In the genomic region with DNA sequence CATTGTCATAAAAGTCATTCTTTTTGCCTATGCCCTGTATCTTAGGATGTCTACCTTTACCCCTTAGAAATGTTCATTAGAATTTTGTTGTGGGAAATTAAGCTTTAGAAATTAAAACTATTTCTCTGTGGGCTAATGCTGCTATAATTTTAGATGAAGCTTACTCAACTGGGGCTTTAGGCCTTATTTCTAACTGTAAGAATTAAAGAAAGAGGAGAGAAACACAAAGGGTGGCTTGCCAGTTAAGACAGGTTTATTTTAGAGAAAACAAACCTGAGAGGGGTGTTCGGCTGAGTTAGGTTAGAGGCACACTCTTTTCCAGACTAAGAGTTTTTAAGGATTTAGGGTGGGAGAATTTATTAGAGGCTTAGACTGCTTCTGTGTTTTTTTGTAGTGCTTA, we compare ENCODE assay signal across 1 cellular context.
TF ChIP-seq lines count a peak whose summit lies in the region.

No MANE protein-coding gene starts in this region.

TF ChIP-seq in HEK293, 187 proteins besides CTCF, POLR2A, EP300 and RAD21 (continued from another document):
- TF ChIP-seq ZNF37A (tag by site-specific recombination; IDR thresholded peaks at IDR 0.05) (0 out of 2 replicates have a peak, but pooled peaks have one; percentile 16), ZNF610 (tag by site-specific recombination; IDR thresholded peaks at IDR 0.05; ENCODE audit: borderline replicate concordance) (peak; percentile 38; the same call in 1 of the 2 replicates), ZNF184 (tag by site-specific recombination; IDR thresholded peaks at IDR 0.05) (peak; percentile 58; the same call in 1 of the 2 replicates), ZNF529 (tag by site-specific recombination; IDR thresholded peaks at IDR 0.05; ENCODE audit: insufficient replicate concordance) (peak; percentile 50), ZNF510 (tag by site-specific recombination; IDR thresholded peaks at IDR 0.05; ENCODE audit: insufficient replicate concordance) (peak; percentile 39), SETDB1 (IDR thresholded peaks at IDR 0.05; ENCODE audit: insufficient read length, low read length) (peak; percentile 84), ZNF549 (tag by site-specific recombination; IDR thresholded peaks at IDR 0.05) (peak; percentile 36; the same call in 1 of the 2 replicates)
- TF ChIP-seq, protein P1, sequence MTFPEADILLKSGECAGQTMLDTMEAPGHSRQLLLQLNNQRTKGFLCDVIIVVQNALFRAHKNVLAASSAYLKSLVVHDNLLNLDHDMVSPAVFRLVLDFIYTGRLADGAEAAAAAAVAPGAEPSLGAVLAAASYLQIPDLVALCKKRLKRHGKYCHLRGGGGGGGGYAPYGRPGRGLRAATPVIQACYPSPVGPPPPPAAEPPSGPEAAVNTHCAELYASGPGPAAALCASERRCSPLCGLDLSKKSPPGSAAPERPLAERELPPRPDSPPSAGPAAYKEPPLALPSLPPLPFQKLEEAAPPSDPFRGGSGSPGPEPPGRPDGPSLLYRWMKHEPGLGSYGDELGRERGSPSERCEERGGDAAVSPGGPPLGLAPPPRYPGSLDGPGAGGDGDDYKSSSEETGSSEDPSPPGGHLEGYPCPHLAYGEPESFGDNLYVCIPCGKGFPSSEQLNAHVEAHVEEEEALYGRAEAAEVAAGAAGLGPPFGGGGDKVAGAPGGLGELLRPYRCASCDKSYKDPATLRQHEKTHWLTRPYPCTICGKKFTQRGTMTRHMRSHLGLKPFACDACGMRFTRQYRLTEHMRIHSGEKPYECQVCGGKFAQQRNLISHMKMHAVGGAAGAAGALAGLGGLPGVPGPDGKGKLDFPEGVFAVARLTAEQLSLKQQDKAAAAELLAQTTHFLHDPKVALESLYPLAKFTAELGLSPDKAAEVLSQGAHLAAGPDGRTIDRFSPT (tag by site-specific recombination; IDR thresholded peaks at IDR 0.05), result no peak
- TF ChIP-seq, protein P2, sequence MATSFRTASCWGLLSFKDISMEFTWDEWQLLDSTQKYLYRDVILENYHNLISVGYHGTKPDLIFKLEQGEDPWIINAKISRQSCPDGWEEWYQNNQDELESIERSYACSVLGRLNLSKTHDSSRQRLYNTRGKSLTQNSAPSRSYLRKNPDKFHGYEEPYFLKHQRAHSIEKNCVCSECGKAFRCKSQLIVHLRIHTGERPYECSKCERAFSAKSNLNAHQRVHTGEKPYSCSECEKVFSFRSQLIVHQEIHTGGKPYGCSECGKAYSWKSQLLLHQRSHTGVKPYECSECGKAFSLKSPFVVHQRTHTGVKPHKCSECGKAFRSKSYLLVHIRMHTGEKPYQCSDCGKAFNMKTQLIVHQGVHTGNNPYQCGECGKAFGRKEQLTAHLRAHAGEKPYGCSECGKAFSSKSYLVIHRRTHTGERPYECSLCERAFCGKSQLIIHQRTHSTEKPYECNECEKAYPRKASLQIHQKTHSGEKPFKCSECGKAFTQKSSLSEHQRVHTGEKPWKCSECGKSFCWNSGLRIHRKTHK (tag by site-specific recombination; IDR thresholded peaks at IDR 0.05), result 0 out of 2 replicates have a peak, but pooled peaks have one; percentile 28
TF ChIP-seq in HEK293: peak in this region for 9.
